ENCODE assay signal across 8 cellular contexts in the genomic region with DNA sequence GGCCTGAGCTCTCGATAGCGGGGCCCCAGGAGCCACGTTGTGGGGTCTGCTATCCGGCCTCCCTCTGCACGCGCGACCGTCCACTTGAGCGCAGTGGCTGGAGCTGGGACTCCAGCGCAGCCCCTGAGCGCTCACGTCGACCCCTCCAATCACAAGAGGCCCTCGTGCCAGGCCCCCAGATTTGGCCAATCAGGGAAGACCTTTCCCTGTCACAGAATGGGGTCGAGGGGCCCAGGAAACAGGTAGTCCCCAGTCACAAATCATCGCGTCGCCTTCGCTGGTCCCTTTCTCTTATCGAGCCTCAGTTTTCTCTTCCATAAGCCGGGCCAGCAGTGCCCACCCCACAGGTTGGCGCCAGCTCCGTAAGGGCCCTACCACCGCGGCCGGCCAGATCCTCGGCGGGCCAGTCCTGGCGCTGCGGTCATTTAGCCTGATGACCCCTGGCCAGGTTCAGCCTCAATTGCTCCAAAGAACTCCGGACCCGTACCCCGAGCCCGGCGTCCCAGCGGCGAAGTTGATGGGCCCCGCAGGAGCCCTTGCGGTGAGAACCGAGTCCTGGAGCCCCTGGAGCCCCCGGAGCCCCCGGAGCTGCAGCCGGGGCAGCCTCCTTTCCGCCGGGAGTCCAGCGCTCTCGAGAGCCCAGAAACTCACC. TPM values are rescaled to one million over a fixed set of nuclear protein-coding genes. Genes with fewer than 3 reads are reported as not detected.
DNase-seq lines count a peak whose midpoint lies in the region; ATAC-seq and TF ChIP-seq lines count a peak whose summit lies in the region.
"Had no signal": no experiment of that assay in that cellular context is flagged by ENCODE, and none has a peak within 500 bp of the region (broad histone marks: within the 10 kb centered on the region; RNA-seq: fewer than 3 reads in every experiment).

No MANE protein-coding gene starts in this region.

- H3K4me1 ChIP-seq in NT2/D1 (ENCODE audit: insufficient read depth, insufficient read length) = no peaks in the 10 kb centered on the region
- peaks cover 13% of the 10 kb centered on the region for H3K4me1 ChIP-seq in mesenchymal stem cell (ENCODE audit: control insufficient read depth, insufficient read depth, low read depth, low read length)
- H3K4me1 ChIP-seq in tibial artery = peaks cover 0 to 25% (median 11%) of the 10 kb centered on the region in 4 donors

- H3K9me3 ChIP-seq in NT2/D1 (ENCODE audit: insufficient read depth, low read length) = peaks cover 5% of the 10 kb centered on the region; the same call in 1 of the 2 replicates
- no peaks in the 10 kb centered on the region for H3K9me3 ChIP-seq in mesenchymal stem cell (ENCODE audit: control insufficient read depth, low read length)
- H3K9me3 ChIP-seq in tibial artery = no peaks in the 10 kb centered on the region

- DNase-seq in NT2/D1 (ENCODE audit: low read depth, low spot score) (peak; percentile 33), epithelial cell of proximal tubule (ENCODE audit: low read depth) (no peak), mesenchymal stem cell (no peak), tibial artery (peak; percentile 51 to 76)

- intact Hi-C loops in tibial artery (cut with DNase I; ENCODE audit: low total_unique reads) = no loop called here

- no peak for TF ChIP-seq CTCF in epithelial cell of proximal tubule (conservative IDR thresholded peaks at IDR 0.05; ENCODE audit: low read depth, low read length)
- no peak for TF ChIP-seq CTCF in tibial artery (IDR thresholded peaks at IDR 0.05)

- no peak overlapping the region for H3K18ac ChIP-seq in mesenchymal stem cell (ENCODE audit: low read depth in 1 of 2, low read length in 2 of 2)

- H3K9ac ChIP-seq in NT2/D1 (ENCODE audit: insufficient read length, low read depth) (peak overlapping the region; percentile 62), mesenchymal stem cell (ENCODE audit: low read length) (no peak overlapping the region)

- H3K79me1 ChIP-seq in mesenchymal stem cell (replicated peaks; ENCODE audit: low read length, poor library complexity, severe bottlenecking) = no peaks in the 10 kb centered on the region

- H3K27ac ChIP-seq in mesenchymal stem cell (ENCODE audit: low read length, poor library complexity, severe bottlenecking) = no peak overlapping the region
- H3K27ac ChIP-seq in tibial artery = peak overlapping the region; percentile 81

- H3K36me3 ChIP-seq in NT2/D1 (ENCODE audit: insufficient read depth, insufficient read length, low read length) = no peaks in the 10 kb centered on the region
- H3K36me3 ChIP-seq in mesenchymal stem cell (ENCODE audit: control insufficient read depth in 1 of 2, insufficient read depth in 2 of 2, low read depth in 1 of 2, low read length in 2 of 2) = no peaks in the 10 kb centered on the region
- H3K36me3 ChIP-seq in tibial artery = no peaks in the 10 kb centered on the region

- H2AK5ac ChIP-seq in mesenchymal stem cell (ENCODE audit: low read length, severe bottlenecking) = no peak overlapping the region

- H2BK120ac ChIP-seq in mesenchymal stem cell (ENCODE audit: low read depth, low read length) = no peak overlapping the region

- under 1% methylated on average over 47 of the region's 47 CpGs for WGBS in mesenchymal stem cell

- H3K27me3 ChIP-seq in NT2/D1 (ENCODE audit: insufficient read depth, insufficient read length) (peaks cover 34% of the 10 kb centered on the region), mesenchymal stem cell (ENCODE audit: control insufficient read depth in 1 of 2, insufficient read depth in 1 of 2, low read length in 2 of 2) (peaks cover 52 to 58% of the 10 kb centered on the region in 2 experiments), tibial artery (no peaks in the 10 kb centered on the region)

- no peak overlapping the region for H3K23ac ChIP-seq in mesenchymal stem cell (ENCODE audit: low read length in 2 of 2)

- H2BK5ac ChIP-seq in mesenchymal stem cell (ENCODE audit: low read depth, low read length, poor library complexity, severe bottlenecking) = no peak overlapping the region

- ATAC-seq in GM18498 (IDR thresholded peaks at IDR 0.05; ENCODE audit: unreplicated experiment) (no peak), HG02970 (IDR thresholded peaks at IDR 0.05; ENCODE audit: low FRiP score, unreplicated experiment) (no peak), HG02623 (IDR thresholded peaks at IDR 0.05; ENCODE audit: unreplicated experiment) (no peak)

- H2AFZ ChIP-seq in mesenchymal stem cell (ENCODE audit: low read depth, low read length) = no peak overlapping the region

- H3K14ac ChIP-seq in mesenchymal stem cell (ENCODE audit: low read length in 2 of 2) = no peak overlapping the region

- H3K4me2 ChIP-seq in mesenchymal stem cell (ENCODE audit: low read length, poor library complexity, severe bottlenecking) = peak overlapping the region; percentile 90

- H2BK12ac ChIP-seq in mesenchymal stem cell (ENCODE audit: low read length in 2 of 2) = no peak overlapping the region

- H4K91ac ChIP-seq in mesenchymal stem cell (ENCODE audit: low read length) = no peak overlapping the region

- H3K4me3 ChIP-seq in NT2/D1 (ENCODE audit: insufficient read length, low read depth) (peak overlapping the region; percentile 54), epithelial cell of proximal tubule (ENCODE audit: low read depth, low read length) (peak overlapping the region; percentile 70), mesenchymal stem cell (ENCODE audit: insufficient read depth in 1 of 2, low read depth in 1 of 2, low read length in 2 of 2) (peak overlapping the region; percentile 46 to 68), tibial artery (peak overlapping the region; percentile 62 to 63)

- H2BK15ac ChIP-seq in mesenchymal stem cell (ENCODE audit: low read depth, poor library complexity, severe bottlenecking) = no peak overlapping the region

- no peak overlapping the region for H3K4ac ChIP-seq in mesenchymal stem cell (ENCODE audit: low read depth in 1 of 2, low read length in 2 of 2)

- no peak overlapping the region for H4K8ac ChIP-seq in mesenchymal stem cell (ENCODE audit: low read length)

RNA-seq across cellular contexts. Expression of a gene that starts 0.4 kb away (rescaled TPM):
- 0.06 and 0.29 TPM in 2 replicates for total RNA-seq in epithelial cell of proximal tubule
- 0.08 TPM for polyA plus RNA-seq in mesenchymal stem cell (2013, experiment 1 of 2)
- not detected for polyA plus RNA-seq in mesenchymal stem cell (2013, experiment 2 of 2)
- total RNA-seq: T-helper 1 cell treated with Interleukin-12 subunit alpha and Interleukin-12 subunit beta and Interleukin-4 antibody, amounts not matched to agents 30 ng/mL and 1 ng/mL, for 36 hours had no signal

Comparison
In these comparisons a context has a peak if more than half of its experiments do, and no peak if none do; other contexts are left out.
1. DNase-seq: peak in NT2/D1 (single experiment) and tibial artery (2 of 2); none in epithelial cell of proximal tubule (single experiment) and mesenchymal stem cell (single experiment).
2. Peak in every context shown above with its lines, with median percentiles within 50 percentile points of each other: H3K4me3 ChIP-seq.